Comparison of ENCODE assay signal across 1 cellular context in the genomic region with DNA sequence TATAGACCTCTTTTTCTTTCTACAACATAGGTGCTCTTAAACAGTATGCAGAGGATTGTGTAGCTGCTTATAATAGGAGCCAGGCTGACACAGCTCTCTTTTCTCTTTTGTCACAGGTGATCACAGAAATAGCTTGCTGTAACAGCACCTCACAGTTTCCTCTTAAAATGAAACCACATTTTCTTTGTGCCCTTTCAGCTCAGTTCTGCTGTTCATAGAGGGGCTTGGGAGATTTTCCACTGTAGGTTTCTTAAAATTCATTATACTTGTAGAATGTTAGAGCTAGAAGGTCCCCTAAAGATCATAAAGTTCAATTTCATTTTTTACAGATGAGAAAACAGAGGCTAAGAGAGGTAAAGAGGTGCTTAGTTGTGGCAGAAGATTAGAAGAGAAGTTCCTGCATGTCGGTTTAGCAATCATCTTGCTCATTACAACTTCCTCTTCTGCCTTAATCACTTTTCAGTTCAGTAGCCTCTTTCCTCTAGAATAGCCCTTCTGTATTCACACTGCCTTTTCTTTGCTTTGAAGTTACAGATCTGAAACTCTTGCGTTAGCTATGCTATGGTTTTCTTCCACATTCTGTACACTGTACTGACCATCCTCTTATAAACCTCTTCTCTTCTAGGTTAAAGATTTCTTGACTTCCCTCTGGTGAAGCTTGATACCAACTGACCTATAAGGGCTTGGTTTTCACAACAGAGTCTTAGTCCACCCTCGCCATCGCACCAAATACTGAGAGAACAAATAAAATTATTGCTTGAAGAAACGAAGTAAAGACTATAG.
TF ChIP-seq lines count a peak whose summit lies in the region.

No MANE protein-coding gene starts in this region.

TF ChIP-seq in GM23338, 12 proteins besides CTCF, POLR2A, EP300 and RAD21 (continued from another document):
- TF ChIP-seq ZNF462 (CRISPR knock-in tag; IDR thresholded peaks at IDR 0.05) (no peak), EZH2 (IDR thresholded peaks at IDR 0.05; ENCODE audit: low read depth, unreplicated experiment) (no peak), STAT1 (IDR thresholded peaks at IDR 0.05; ENCODE audit: unreplicated experiment) (no peak), ZNF331 (CRISPR knock-in tag; IDR thresholded peaks at IDR 0.05; ENCODE audit: low read depth) (no peak), CREB1 (CRISPR knock-in tag; IDR thresholded peaks at IDR 0.05; ENCODE audit: low read depth) (no peak)
